In genomic region chr18:68024716-68025115, GRCh38 we compare ENCODE assay signal across 34 cellular contexts.
DNase-seq lines count a peak whose midpoint lies in the region; ATAC-seq, FAIRE-seq and TF ChIP-seq lines count a peak whose summit lies in the region.
"Had no signal": no experiment of that assay in that cellular context is flagged by ENCODE, and none has a peak within 500 bp of the region (broad histone marks: within the 10 kb centered on the region; RNA-seq: fewer than 3 reads in every experiment).

No MANE protein-coding gene starts in this region.

- no peak overlapping the region for H2BK15ac ChIP-seq in mesenchymal stem cell (ENCODE audit: low read depth, poor library complexity, severe bottlenecking)

- no peak overlapping the region for H2BK5ac ChIP-seq in mesenchymal stem cell (ENCODE audit: low read depth, low read length, poor library complexity, severe bottlenecking)

- H3K4me1 ChIP-seq in astrocyte (ENCODE audit: insufficient read depth, low read length) (no peaks in the 10 kb centered on the region), mesenchymal stem cell (ENCODE audit: control insufficient read depth, insufficient read depth, low read depth, low read length) (no peaks in the 10 kb centered on the region)
- H3K4me1 ChIP-seq: BE2C, neural progenitor cell, right lobe of liver, testis had no signal

- no peak for DNase-seq in Right ventricle myocardium inferior (ENCODE audit: missing footprints)
- DNase-seq in cardiac septum (ENCODE audit: low spot score): no peak
- no peak for DNase-seq in astrocyte (ENCODE audit: low read depth)
- no peak for DNase-seq in mesenchymal stem cell
- DNase-seq in NK-92 treated with Interleukin-12 subunit alpha and Interleukin-12 subunit beta, amount 100 ng/mL, for 24 hours (lab: John Stamatoyannopoulos, UW): no peak
- DNase-seq in D721Med (ENCODE audit: insufficient read length, low spot score): no peak
- DNase-seq in activated CD4-positive, alpha-beta T cell treated with anti-CD3 and anti-CD28 coated beads for 36 hours: no peak
- no peak for DNase-seq in NCI-H345 treated with DMSO at 0.1 percent for 48 hours (lab: John Stamatoyannopoulos, UW; ENCODE audit: unreplicated experiment)
- DNase-seq: 8988T; activated CD4-positive, alpha-beta T cell treated with anti-CD3 and anti-CD28 coated beads for 1 hour; activated CD8-positive, alpha-beta T cell treated with anti-CD3 and anti-CD28 coated beads, Interleukin-2, amount 10 ng/mL, durations not matched to agents 7 days and 5 days; activated effector memory CD4-positive, alpha-beta T cell treated with Interleukin-2 at 50 U/mL for 16 hours; activated T-cell treated with anti-CD3 and anti-CD28 coated beads for 4 hours; BE2C; cerebellar nuclear complex; DMS153; dorsolateral prefrontal cortex; H9; head of caudate nucleus; KBM-7; kidney; mammary epithelial cell; NCI-H1417; NCI-H2081 treated with DMSO at 0.1 percent for 48 hours; NCI-H446; posterior cingulate gyrus; right lobe of liver; stimulated activated CD4-positive, alpha-beta T cell treated with anti-CD3 and anti-CD28 coated beads, Interleukin-4, amount 100 ng/mL, for 4 hours; T-helper 17 cell; testis had no signal

- no peak overlapping the region for H3K4me2 ChIP-seq in astrocyte (ENCODE audit: low read length)
- no peak overlapping the region for H3K4me2 ChIP-seq in mesenchymal stem cell (ENCODE audit: low read length, poor library complexity, severe bottlenecking)
- H3K4me2 ChIP-seq: neural progenitor cell had no signal

- H3K9me3 Mint-ChIP-seq in astrocyte (ENCODE audit: unreplicated experiment): no peaks in the 10 kb centered on the region
- H3K9me3 Mint-ChIP-seq in activated CD4-positive, alpha-beta T cell treated with anti-CD3 and anti-CD28 coated beads for 36 hours (ENCODE audit: low read depth): no peaks in the 10 kb centered on the region
- H3K9me3 Mint-ChIP-seq: H9; neural progenitor cell; stimulated activated memory B cell treated with anti-CD40 and anti-IgM and Interleukin-4, amounts not matched to agents 10 μg/mL and 1 μg/mL and 100 μg/mL, for 72 hours had no signal

- H3K9me3 ChIP-seq in astrocyte (ENCODE audit: insufficient read depth, low read depth, low read length) (no peaks in the 10 kb centered on the region), mesenchymal stem cell (ENCODE audit: control insufficient read depth, low read length) (no peaks in the 10 kb centered on the region)
- H3K9me3 ChIP-seq: BE2C, right lobe of liver, testis had no signal

- no peak overlapping the region for H2BK12ac ChIP-seq in mesenchymal stem cell (ENCODE audit: low read length in 2 of 2)

- H2AFZ ChIP-seq in astrocyte (ENCODE audit: low read depth, low read length) (no peak overlapping the region), mesenchymal stem cell (ENCODE audit: low read depth, low read length) (no peak overlapping the region)
- H2AFZ ChIP-seq: neural progenitor cell had no signal

- H3K36me3 ChIP-seq in astrocyte (ENCODE audit: insufficient read depth, low read length) (no peaks in the 10 kb centered on the region), mesenchymal stem cell (ENCODE audit: control insufficient read depth in 1 of 2, insufficient read depth in 2 of 2, low read depth in 1 of 2, low read length in 2 of 2) (no peaks in the 10 kb centered on the region)
- H3K36me3 ChIP-seq: BE2C, neural progenitor cell, right lobe of liver had no signal

- CTCF ChIA-PET in activated CD4-positive, alpha-beta T cell treated with anti-CD3 and anti-CD28 coated beads for 36 hours (lab: Charles Lee): no interaction called here

- no peak overlapping the region for H3K14ac ChIP-seq in mesenchymal stem cell (ENCODE audit: low read length in 2 of 2)

- intact Hi-C loops in Right ventricle myocardium inferior (cut with DNase I): no loop called here
- intact Hi-C loops in cardiac septum (cut with DNase I): no loop called here
- intact Hi-C loops in activated CD4-positive, alpha-beta T cell treated with anti-CD3 and anti-CD28 coated beads for 36 hours (cut with DNase I, micrococcal nuclease): no loop called here

- no peak overlapping the region for H3K27ac ChIP-seq in astrocyte (ENCODE audit: low read depth, low read length)
- no peak overlapping the region for H3K27ac ChIP-seq in mesenchymal stem cell (ENCODE audit: low read length, poor library complexity, severe bottlenecking)
- H3K27ac ChIP-seq: dorsolateral prefrontal cortex, neural progenitor cell, right lobe of liver, testis had no signal

- H3K23ac ChIP-seq in mesenchymal stem cell (ENCODE audit: low read length in 2 of 2): no peak overlapping the region

- H3K4me3 ChIP-seq in astrocyte (ENCODE audit: insufficient read depth, low read depth, low read length): no peak overlapping the region
- H3K4me3 ChIP-seq in mesenchymal stem cell (ENCODE audit: insufficient read depth in 1 of 2, low read depth in 1 of 2, low read length in 2 of 2): peak overlapping the region in 1 of 2 experiments; percentile 48
- H3K4me3 ChIP-seq: dorsolateral prefrontal cortex, neural progenitor cell, right lobe of liver, testis had no signal

- H3K27me3 Mint-ChIP-seq in astrocyte (ENCODE audit: low read depth, unreplicated experiment): no peaks in the 10 kb centered on the region
- no peaks in the 10 kb centered on the region for H3K27me3 Mint-ChIP-seq in activated CD4-positive, alpha-beta T cell treated with anti-CD3 and anti-CD28 coated beads for 36 hours
- H3K27me3 Mint-ChIP-seq: activated naive CD8-positive, alpha-beta T cell; stimulated activated memory B cell treated with anti-CD40 and anti-IgM and Interleukin-4, amounts not matched to agents 10 μg/mL and 1 μg/mL and 100 μg/mL, for 72 hours; T-helper 17 cell had no signal

- H2AK5ac ChIP-seq in mesenchymal stem cell (ENCODE audit: low read length, severe bottlenecking): no peak overlapping the region

- peak; percentile 57 for ATAC-seq in Right ventricle myocardium inferior
- ATAC-seq in activated CD4-positive, alpha-beta T cell treated with anti-CD3 and anti-CD28 coated beads for 36 hours: no peak
- ATAC-seq: activated CD8-positive, alpha-beta T cell treated with anti-CD3 and anti-CD28 coated beads, Interleukin-2, amount 10 ng/mL, durations not matched to agents 7 days and 5 days; right lobe of liver; SK-N-SH treated with all-trans-retinoic acid at 6 μM for 48 hours; stimulated activated memory B cell treated with anti-CD40 and anti-IgM and Interleukin-4, amounts not matched to agents 10 μg/mL and 1 μg/mL and 100 μg/mL, for 72 hours; T-helper 17 cell had no signal

- no peak overlapping the region for H4K91ac ChIP-seq in mesenchymal stem cell (ENCODE audit: low read length)

- H3K79me2 ChIP-seq in astrocyte (ENCODE audit: insufficient read depth, low read length): no peaks in the 10 kb centered on the region

- TF ChIP-seq CTCF in astrocyte (IDR thresholded peaks at IDR 0.05; ENCODE audit: insufficient read depth, low read depth, low read length) (no peak), D721Med (IDR thresholded peaks at IDR 0.05; ENCODE audit: insufficient read depth, missing control alignments) (no peak)

- POLR2A ChIA-PET in activated CD4-positive, alpha-beta T cell treated with anti-CD3 and anti-CD28 coated beads for 36 hours (lab: Charles Lee): no interaction called here

- H3K9ac ChIP-seq in astrocyte (ENCODE audit: low read length): no peak overlapping the region
- peak overlapping the region; percentile 49 for H3K9ac ChIP-seq in mesenchymal stem cell (ENCODE audit: low read length)
- H3K9ac ChIP-seq: neural progenitor cell had no signal

- no peak overlapping the region for H3K27ac Mint-ChIP-seq in astrocyte (ENCODE audit: unreplicated experiment)
- no peak overlapping the region for H3K27ac Mint-ChIP-seq in activated CD4-positive, alpha-beta T cell treated with anti-CD3 and anti-CD28 coated beads for 36 hours
- H3K27ac Mint-ChIP-seq: activated CD8-positive, alpha-beta T cell treated with anti-CD3 and anti-CD28 coated beads, Interleukin-2, amount 10 ng/mL, durations not matched to agents 7 days and 5 days; activated naive CD8-positive, alpha-beta T cell; H9; neural progenitor cell; stimulated activated memory B cell treated with anti-CD40 and anti-IgM and Interleukin-4, amounts not matched to agents 10 μg/mL and 1 μg/mL and 100 μg/mL, for 72 hours; T-helper 17 cell had no signal

- H3K79me1 ChIP-seq in mesenchymal stem cell (replicated peaks; ENCODE audit: low read length, poor library complexity, severe bottlenecking): no peaks in the 10 kb centered on the region

- H3K36me3 Mint-ChIP-seq in astrocyte (ENCODE audit: low read depth, unreplicated experiment): no peaks in the 10 kb centered on the region
- H3K36me3 Mint-ChIP-seq in activated CD4-positive, alpha-beta T cell treated with anti-CD3 and anti-CD28 coated beads for 36 hours (ENCODE audit: low read depth): no peaks in the 10 kb centered on the region
- H3K36me3 Mint-ChIP-seq: activated naive CD8-positive, alpha-beta T cell; neural progenitor cell; stimulated activated memory B cell treated with anti-CD40 and anti-IgM and Interleukin-4, amounts not matched to agents 10 μg/mL and 1 μg/mL and 100 μg/mL, for 72 hours had no signal

- no peak overlapping the region for H3K4ac ChIP-seq in mesenchymal stem cell (ENCODE audit: low read depth in 1 of 2, low read length in 2 of 2)

- no peaks in the 10 kb centered on the region for H4K20me1 ChIP-seq in astrocyte (ENCODE audit: insufficient read depth, low read length)

- H3K18ac ChIP-seq in mesenchymal stem cell (ENCODE audit: low read depth in 1 of 2, low read length in 2 of 2): no peak overlapping the region

- no peak overlapping the region for H3K4me3 Mint-ChIP-seq in astrocyte (ENCODE audit: unreplicated experiment)
- no peak overlapping the region for H3K4me3 Mint-ChIP-seq in activated CD4-positive, alpha-beta T cell treated with anti-CD3 and anti-CD28 coated beads for 36 hours
- H3K4me3 Mint-ChIP-seq: activated CD8-positive, alpha-beta T cell treated with anti-CD3 and anti-CD28 coated beads, Interleukin-2, amount 10 ng/mL, durations not matched to agents 7 days and 5 days; activated naive CD8-positive, alpha-beta T cell; H9; neural progenitor cell; stimulated activated memory B cell treated with anti-CD40 and anti-IgM and Interleukin-4, amounts not matched to agents 10 μg/mL and 1 μg/mL and 100 μg/mL, for 72 hours; T-helper 17 cell had no signal

- peak; percentile 17 for FAIRE-seq in astrocyte (lab: Jason Lieb, UNC)
- FAIRE-seq in D721Med (lab: Jason Lieb, UNC): no peak
- FAIRE-seq: kidney had no signal

- no peaks in the 10 kb centered on the region for H3K4me1 Mint-ChIP-seq in astrocyte (ENCODE audit: low read depth, unreplicated experiment)
- H3K4me1 Mint-ChIP-seq in activated CD4-positive, alpha-beta T cell treated with anti-CD3 and anti-CD28 coated beads for 36 hours: no peaks in the 10 kb centered on the region
- H3K4me1 Mint-ChIP-seq: neural progenitor cell; stimulated activated memory B cell treated with anti-CD40 and anti-IgM and Interleukin-4, amounts not matched to agents 10 μg/mL and 1 μg/mL and 100 μg/mL, for 72 hours; T-helper 17 cell had no signal

- H4K8ac ChIP-seq in mesenchymal stem cell (ENCODE audit: low read length): no peak overlapping the region

- no peak overlapping the region for H2BK120ac ChIP-seq in mesenchymal stem cell (ENCODE audit: low read depth, low read length)

- WGBS in mesenchymal stem cell: 93% methylated on average over 3 of the region's 4 CpGs

- no peaks in the 10 kb centered on the region for H3K27me3 ChIP-seq in astrocyte (ENCODE audit: insufficient read depth, low read length)
- H3K27me3 ChIP-seq in mesenchymal stem cell (ENCODE audit: control insufficient read depth in 1 of 2, insufficient read depth in 1 of 2, low read length in 2 of 2): no peaks in the 10 kb centered on the region
- H3K27me3 ChIP-seq: BE2C, dorsolateral prefrontal cortex, neural progenitor cell, right lobe of liver, testis had no signal
